18 cellular contexts compared by ENCODE assay signal in the genomic region with DNA sequence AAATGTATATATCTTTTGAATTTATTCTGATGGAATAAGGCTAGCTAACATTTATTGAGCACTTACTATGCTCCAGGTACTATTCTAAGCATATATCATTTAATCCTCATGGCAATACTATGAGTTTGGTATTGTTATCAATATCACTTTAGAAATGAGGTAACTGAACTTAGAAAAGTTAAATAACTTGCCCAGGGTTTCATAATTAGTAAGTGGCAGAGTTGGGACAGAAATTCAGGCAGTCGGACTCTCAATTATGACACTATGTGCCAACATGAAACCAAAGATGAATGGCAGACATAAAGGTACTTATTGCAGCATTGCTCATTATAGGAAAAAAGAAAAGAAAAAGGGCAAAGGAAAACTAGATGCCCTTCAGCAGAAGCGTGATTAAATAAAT.
"Had no signal": no experiment of that assay in that cellular context is flagged by ENCODE, and none has a peak within 500 bp of the region (broad histone marks: within the 10 kb centered on the region; RNA-seq: fewer than 3 reads in every experiment).

No MANE protein-coding gene starts in this region.

- H3K27ac Mint-ChIP-seq: activated naive CD4-positive, alpha-beta T cell treated with anti-CD3 and anti-CD28 coated beads, Interleukin-2, amount 50 U/mL, for 24 hours; T-helper 1 cell treated with Interleukin-12 subunit alpha and Interleukin-12 subunit beta and Interleukin-4 antibody, amounts not matched to agents 30 μg/mL and 1 μg/mL, for 36 hours had no signal

- H3K9me3 Mint-ChIP-seq: activated naive CD4-positive, alpha-beta T cell treated with anti-CD3 and anti-CD28 coated beads, Interleukin-2, amount 50 U/mL, for 24 hours; central memory CD8-positive, alpha-beta T cell; naive thymus-derived CD4-positive, alpha-beta T cell; T-helper 1 cell treated with Interleukin-12 subunit alpha and Interleukin-12 subunit beta and Interleukin-4 antibody, amounts not matched to agents 30 μg/mL and 1 μg/mL, for 36 hours; WTC11 had no signal

- H3K4me3 Mint-ChIP-seq: activated naive CD4-positive, alpha-beta T cell treated with anti-CD3 and anti-CD28 coated beads, Interleukin-2, amount 50 U/mL, for 24 hours; brain; central memory CD8-positive, alpha-beta T cell; naive thymus-derived CD4-positive, alpha-beta T cell; T-helper 1 cell treated with Interleukin-12 subunit alpha and Interleukin-12 subunit beta and Interleukin-4 antibody, amounts not matched to agents 30 μg/mL and 1 μg/mL, for 36 hours; WTC11 had no signal

- H3K27me3 Mint-ChIP-seq: activated naive CD4-positive, alpha-beta T cell treated with anti-CD3 and anti-CD28 coated beads, Interleukin-2, amount 50 U/mL, for 24 hours; brain; central memory CD8-positive, alpha-beta T cell; naive thymus-derived CD4-positive, alpha-beta T cell had no signal

- H3K9me3 ChIP-seq: mucosa of descending colon, ovary, right lobe of liver, tibial artery had no signal

- FAIRE-seq: urothelium cell line had no signal

- DNase-seq: activated CD4-positive, alpha-beta T cell treated with anti-CD3 and anti-CD28 coated beads, Interleukin-2, amount 50 U/mL, for 1 hour; activated effector memory CD4-positive, alpha-beta T cell treated with Interleukin-2 at 50 U/mL for 16 hours; islet precursor cell; mucosa of descending colon; naive thymus-derived CD4-positive, alpha-beta T cell; ovary; right lobe of liver; tibial artery had no signal

- H3K4me2 ChIP-seq: smooth muscle cell had no signal

- H3K4me1 ChIP-seq: right lobe of liver had no signal

- H3K4me3 ChIP-seq: coronary artery, mucosa of descending colon, ovary, right lobe of liver, smooth muscle cell, tibial artery had no signal

- H3K27me3 ChIP-seq: ovary, right lobe of liver, tibial artery had no signal

- ATAC-seq: esophagus mucosa; left lobe of liver; mucosa of descending colon; naive thymus-derived CD4-positive, alpha-beta T cell; right lobe of liver had no signal

- H3K36me3 ChIP-seq: ovary, tibial artery had no signal

- H3K27ac ChIP-seq: coronary artery, ovary, right lobe of liver, tibial artery had no signal
